8 cellular contexts compared by ENCODE assay signal in genomic region chr16:11621920-11622651, GRCh38. TPM values are rescaled to one million over a fixed set of nuclear protein-coding genes. Genes with fewer than 3 reads are reported as not detected.
DNase-seq lines count a peak whose midpoint lies in the region; ATAC-seq, FAIRE-seq and TF ChIP-seq lines count a peak whose summit lies in the region.

No MANE protein-coding gene starts in this region.

- no peak overlapping the region for H3K56ac ChIP-seq in H1 (replicated peaks; ENCODE audit: insufficient read length, low read depth, low read length)

- peaks cover 13% of the 10 kb centered on the region for H3K36me3 Mint-ChIP-seq in Calu3 (ENCODE audit: insufficient read depth, unreplicated experiment)

- 0 out of 2 replicates have a peak overlapping the region, but pooled peaks have one; percentile 50 for H2BK12ac ChIP-seq in H1 (ENCODE audit: low read depth, low read length)

- TF ChIP-seq CTCF in H1 (IDR thresholded peaks at IDR 0.05; ENCODE audit: control extremely low read depth in 1 of 3, insufficient read depth in 1 of 3, low read depth in 1 of 3, low read length in 3 of 3) (no peak), Calu3 (IDR thresholded peaks at IDR 0.05; ENCODE audit: unreplicated experiment) (no peak)

- peaks cover 5% of the 10 kb centered on the region for H3K9me3 Mint-ChIP-seq in Calu3 (ENCODE audit: low read depth, unreplicated experiment)

- no peak for TF ChIP-seq EP300 in H1 (IDR thresholded peaks at IDR 0.05; ENCODE audit: borderline replicate concordance in 1 of 2, low read depth in 2 of 2, low read length in 2 of 2)

- H4K91ac ChIP-seq in H1 (replicated peaks; ENCODE audit: insufficient read length, low read length), result no peak overlapping the region

- DNase-seq in GM23248 (peak; percentile 56), H1 (ENCODE audit: low read depth in 1 of 2, low spot score in 2 of 2) (no peak), DMS153 (lab: John Stamatoyannopoulos, UW) (no peak), middle frontal gyrus (ENCODE audit: extremely low spot score, low spot score) (no peak), Calu3 (no peak)
- DNase-seq in activated CD4-positive, alpha-beta T cell treated with anti-CD3 and anti-CD28 coated beads for 48 hours, result peak; percentile 45
- peak; percentile 35 for DNase-seq in stimulated activated CD4-positive, alpha-beta T cell treated with anti-CD3 and anti-CD28 coated beads, Interleukin-1b, Interleukin-23, amount 100 ng/mL, for 48 hours

- in situ Hi-C loops in GM23248 (cut with MboI), result no loop called here

- no peaks in the 10 kb centered on the region for H3K23me2 ChIP-seq in H1 (ENCODE audit: low read depth, low read length)

- FAIRE-seq in H1 (lab: Jason Lieb, UNC), result no peak

- TF ChIP-seq POLR2A in H1 (IDR thresholded peaks at IDR 0.05; ENCODE audit: control extremely low read depth in 1 of 2, low read depth in 2 of 2, low read length in 2 of 2), result no peak

- H3K4me2 ChIP-seq in GM23248 (ENCODE audit: unreplicated experiment), result peak overlapping the region; percentile 78
- no peak overlapping the region for H3K4me2 ChIP-seq in H1 (ENCODE audit: insufficient read depth in 1 of 2, low read depth in 2 of 2, low read length in 2 of 2)

- no peak overlapping the region for H3K27ac Mint-ChIP-seq in Calu3 (ENCODE audit: unreplicated experiment)

- no peaks in the 10 kb centered on the region for H3K79me1 ChIP-seq in H1 (ENCODE audit: low read depth, low read length)

- no peaks in the 10 kb centered on the region for H4K20me1 ChIP-seq in GM23248 (ENCODE audit: insufficient read depth)
- H4K20me1 ChIP-seq in H1 (replicated peaks in 1 of 2; ENCODE audit: control insufficient read depth in 1 of 2, insufficient read depth in 2 of 2, low read length in 2 of 2), result no peaks in the 10 kb centered on the region

- TF ChIP-seq RAD21 in H1 (IDR thresholded peaks at IDR 0.05 in 1 of 2, conservative IDR thresholded peaks at IDR 0.05 in 1 of 2; ENCODE audit: low read depth in 2 of 2, low read length in 2 of 2), result no peak

- H3K27me3 ChIP-seq in GM23248 (replicated peaks; ENCODE audit: insufficient read depth) (no peaks in the 10 kb centered on the region), H1 (replicated peaks in 1 of 4; ENCODE audit: control insufficient read depth in 3 of 4, extremely low read depth in 1 of 4, insufficient read depth in 3 of 4, low read length in 3 of 4) (no peaks in the 10 kb centered on the region)

- no peak overlapping the region for H2BK20ac ChIP-seq in H1 (ENCODE audit: low read length)

- 8 to 9% methylated on average over 18 to 19 of the region's 19 CpGs for WGBS in GM23248 (ENCODE audit: low coverage in 1 of 2, low lambda C conversion rate in 2 of 2, missing lambda C conversion rate in 2 of 2), 2 experiments
- 89% methylated on average over 19 of the region's 19 CpGs; no CpG with 5 or more reads in 1 of the 2 experiments for WGBS in H1 (ENCODE audit: extremely low coverage in 1 of 2, insufficient coverage in 1 of 2, insufficient read length in 1 of 2, insufficient replicate concordance in 2 of 2, low coverage in 1 of 2, low lambda C conversion rate in 2 of 2, missing lambda C conversion rate in 1 of 2), 2 experiments

- no peak overlapping the region for H3K4ac ChIP-seq in H1 (replicated peaks; ENCODE audit: insufficient read length, low read depth, low read length)

- no peak overlapping the region; the same call in 1 of the 2 replicates for H3K18ac ChIP-seq in H1 (ENCODE audit: extremely low read depth, low read length)

- no peak for ATAC-seq in GM19395 (IDR thresholded peaks at IDR 0.05; ENCODE audit: unreplicated experiment)

- intact Hi-C loops in Calu3 (cut with micrococcal nuclease; ENCODE audit: unreplicated experiment), result no loop called here

- no peak overlapping the region for H2BK15ac ChIP-seq in H1 (ENCODE audit: low read length)

- no peak overlapping the region for H3K14ac ChIP-seq in H1 (ENCODE audit: insufficient read length)

- H3K23ac ChIP-seq in H1 (ENCODE audit: insufficient read length), result no peak overlapping the region

- H2BK120ac ChIP-seq in H1 (replicated peaks; ENCODE audit: low read depth, low read length), result no peak overlapping the region

- peak overlapping the region; percentile 61 for H3K4me3 ChIP-seq in GM23248
- no peak overlapping the region for H3K4me3 ChIP-seq in H1 (ENCODE audit: extremely low read depth in 1 of 4, insufficient read depth in 2 of 4, low read depth in 3 of 4, low read length in 4 of 4)

- H3K4me1 ChIP-seq in GM23248 (ENCODE audit: insufficient read depth) (peaks cover 37% of the 10 kb centered on the region), H1 (replicated peaks in 1 of 4; ENCODE audit: control insufficient read depth in 3 of 4, insufficient read depth in 4 of 4, low read length in 3 of 4) (peaks cover 0 to 6% (median 2%) of the 10 kb centered on the region in 4 experiments; a peak in 3 of 7 replicates)

- no peak overlapping the region for H3K4me3 Mint-ChIP-seq in Calu3 (ENCODE audit: low read depth, unreplicated experiment)

- H3K9me2 ChIP-seq in GM23248 (ENCODE audit: insufficient read depth), result no peaks in the 10 kb centered on the region

- peaks cover 38% of the 10 kb centered on the region for H3K4me1 Mint-ChIP-seq in Calu3 (ENCODE audit: low read depth, unreplicated experiment)

- 0 out of 2 replicates have a peak overlapping the region, but pooled peaks have one; percentile 24 for H2BK5ac ChIP-seq in H1 (ENCODE audit: low read depth, low read length)

- H4K8ac ChIP-seq in H1 (ENCODE audit: extremely low read depth, insufficient read depth, low read length), result no peak overlapping the region

- H3K79me2 ChIP-seq in GM23248 (ENCODE audit: insufficient read depth) (no peaks in the 10 kb centered on the region), H1 (ENCODE audit: control insufficient read depth in 1 of 2, insufficient read depth in 2 of 2, low read length in 2 of 2) (no peaks in the 10 kb centered on the region)

- no peaks in the 10 kb centered on the region for H3K27me3 Mint-ChIP-seq in Calu3 (ENCODE audit: unreplicated experiment)

- H2AFZ ChIP-seq in GM23248 (peak overlapping the region; percentile 96), H1 (ENCODE audit: low read length) (no peak overlapping the region)

- H3K9ac ChIP-seq in GM23248, result peak overlapping the region; percentile 81
- no peak overlapping the region for H3K9ac ChIP-seq in H1 (replicated peaks in 1 of 4; ENCODE audit: extremely low read depth in 1 of 4, low read depth in 3 of 4, low read length in 3 of 4)

- CTCF ChIA-PET in H1 (lab: Charles Lee; ENCODE audit: partially characterized antibody) (interaction anchor here (0.7 to 3.0 kb wide), 7 partner anchors 14 to 304 kb away, joined by 3 to 15 read pairs (median 3); no protein-coding TSS in a partner anchor), Calu3 (lab: Charles Lee) (interaction anchor here (0.6 kb wide), 1 partner anchor 48 kb away, joined by 3 read pairs; no protein-coding TSS in a partner anchor)

- BruUV-seq in Calu3 (replicated peaks; lab: Mats Ljungman, UMichigan), result no TSS peak

- peak overlapping the region; percentile 35 for H3K27ac ChIP-seq in GM23248
- H3K27ac ChIP-seq in H1 (ENCODE audit: low read depth, low read length), result no peak overlapping the region

- H2AK5ac ChIP-seq in H1 (ENCODE audit: low read depth, low read length), result no peak overlapping the region

- H3F3A ChIP-seq in GM23248 (ENCODE audit: insufficient read depth), result peaks cover 9% of the 10 kb centered on the region

- POLR2A ChIA-PET in H1 (lab: Charles Lee; ENCODE audit: partially characterized antibody), result interaction anchor here (1.1 to 3.0 kb wide), 4 partner anchors 11 to 123 kb away, joined by 3 to 15 read pairs (median 3); no protein-coding TSS in a partner anchor

- no peaks in the 10 kb centered on the region for H3K9me3 ChIP-seq in GM23248 (ENCODE audit: low read depth)
- no peaks in the 10 kb centered on the region for H3K9me3 ChIP-seq in H1 (ENCODE audit: insufficient read depth in 2 of 2, low read depth in 1 of 2, low read length in 1 of 2)

- H3K36me3 ChIP-seq in GM23248 (ENCODE audit: low read depth) (no peaks in the 10 kb centered on the region), H1 (ENCODE audit: control insufficient read depth in 2 of 4, insufficient read depth in 4 of 4, low read length in 3 of 4) (no peaks in the 10 kb centered on the region)

- no peak overlapping the region for H4K5ac ChIP-seq in H1 (ENCODE audit: insufficient read length, low read depth, low read length)

TF ChIP-seq in H1, 55 proteins besides CTCF, POLR2A, EP300 and RAD21 (continues in another document):
- TF ChIP-seq TBP (IDR thresholded peaks at IDR 0.05; ENCODE audit: low read depth, low read length) (no peak), POLR2AphosphoS5 (IDR thresholded peaks at IDR 0.05; ENCODE audit: low read depth, low read length) (no peak), HDAC6 (IDR thresholded peaks at IDR 0.05; ENCODE audit: low read depth, low read length) (no peak)

RNA-seq across cellular contexts. Expression of gene LITAF, which starts 35.4 kb away (rescaled TPM):
- total RNA-seq in GM23248 (2014; rRNA removed; shearing (Covaris generic)), result 83.2 and 92.1 TPM in 2 replicates
- polyA plus RNA-seq in GM23248 (2016; fragmentation: Nextera tagmentation; extraction: Ambion mirVana) (150 and 159 TPM in 2 replicates), H1 (2011; rRNA removed) (205 and 315 TPM in 2 replicates)
- total RNA-seq in H1 (2021; fragmentation: NEBNext Ultra II Directional; extraction: Animal tissue kit (Norgen Biotek cat#: 25700)), result 160 and 165 TPM in 2 replicates
- 150 TPM for polyA plus RNA-seq in H1 (2011; cell fraction: cytosol; rRNA removed)
- 185 TPM for polyA plus RNA-seq in H1 (2011; cell fraction: nucleus; rRNA removed)
- 80.9 to 155 TPM (median 121 TPM) in 4 replicates for polyA plus RNA-seq in H1 (2012, experiment 1 of 2)
- 82.5 TPM for polyA plus RNA-seq in H1 (2012, experiment 2 of 2)
- 77.3 TPM for polyA plus RNA-seq in H1 (2013, experiment 1 of 2)
- 80.0 TPM for polyA plus RNA-seq in H1 (2013, experiment 2 of 2)
- polyA minus RNA-seq in H1 (2011; rRNA and poly(A)+ RNA removed), result 140 and 174 TPM in 2 replicates
- polyA minus RNA-seq in H1 (2011; cell fraction: cytosol; rRNA and poly(A)+ RNA removed), result 85.9 TPM
- 78.8 TPM for polyA minus RNA-seq in H1 (2011; cell fraction: nucleus; rRNA and poly(A)+ RNA removed)
- total RNA-seq in Calu3 (2022), result 328 and 443 TPM in 2 replicates

RNA-seq across cellular contexts. Expression of gene SNN, which starts 46.2 kb away (rescaled TPM):
- total RNA-seq in GM23248 (2014; rRNA removed; shearing (Covaris generic)), result 5.9 and 6.7 TPM in 2 replicates
- polyA plus RNA-seq in GM23248 (2016; fragmentation: Nextera tagmentation; extraction: Ambion mirVana) (5.3 and 5.4 TPM in 2 replicates), H1 (2011; rRNA removed) (37.4 and 53.4 TPM in 2 replicates)
- 60.6 and 66.9 TPM in 2 replicates for total RNA-seq in H1 (2021; fragmentation: NEBNext Ultra II Directional; extraction: Animal tissue kit (Norgen Biotek cat#: 25700))
- polyA plus RNA-seq in H1 (2011; cell fraction: cytosol; rRNA removed), result 52.8 TPM
- polyA plus RNA-seq in H1 (2011; cell fraction: nucleus; rRNA removed), result 43.9 TPM
- 51.0 to 60.1 TPM (median 55.9 TPM) in 4 replicates for polyA plus RNA-seq in H1 (2012, experiment 1 of 2)
- 48.7 TPM for polyA plus RNA-seq in H1 (2012, experiment 2 of 2)
- polyA plus RNA-seq in H1 (2013, experiment 1 of 2), result 34.2 TPM
- 39.2 TPM for polyA plus RNA-seq in H1 (2013, experiment 2 of 2)
- polyA minus RNA-seq in H1 (2011; rRNA and poly(A)+ RNA removed), result 33.4 and 34.6 TPM in 2 replicates
- polyA minus RNA-seq in H1 (2011; cell fraction: cytosol; rRNA and poly(A)+ RNA removed), result 23.3 TPM
- polyA minus RNA-seq in H1 (2011; cell fraction: nucleus; rRNA and poly(A)+ RNA removed), result 24.7 TPM
- 26.0 and 31.3 TPM in 2 replicates for total RNA-seq in Calu3 (2022)

Comparison
In these comparisons a context has a peak if more than half of its experiments do, and no peak if none do; other contexts are left out.
1. DNase-seq: peak in GM23248 (single experiment), activated CD4-positive, alpha-beta T cell treated with anti-CD3 and anti-CD28 coated beads for 48 hours (single experiment) and stimulated activated CD4-positive, alpha-beta T cell treated with anti-CD3 and anti-CD28 coated beads, Interleukin-1b, Interleukin-23, amount 100 ng/mL, for 48 hours (single experiment); none in H1 (0 of 2), DMS153 (single experiment), middle frontal gyrus (single experiment) and Calu3 (single experiment).